In the genomic region with DNA sequence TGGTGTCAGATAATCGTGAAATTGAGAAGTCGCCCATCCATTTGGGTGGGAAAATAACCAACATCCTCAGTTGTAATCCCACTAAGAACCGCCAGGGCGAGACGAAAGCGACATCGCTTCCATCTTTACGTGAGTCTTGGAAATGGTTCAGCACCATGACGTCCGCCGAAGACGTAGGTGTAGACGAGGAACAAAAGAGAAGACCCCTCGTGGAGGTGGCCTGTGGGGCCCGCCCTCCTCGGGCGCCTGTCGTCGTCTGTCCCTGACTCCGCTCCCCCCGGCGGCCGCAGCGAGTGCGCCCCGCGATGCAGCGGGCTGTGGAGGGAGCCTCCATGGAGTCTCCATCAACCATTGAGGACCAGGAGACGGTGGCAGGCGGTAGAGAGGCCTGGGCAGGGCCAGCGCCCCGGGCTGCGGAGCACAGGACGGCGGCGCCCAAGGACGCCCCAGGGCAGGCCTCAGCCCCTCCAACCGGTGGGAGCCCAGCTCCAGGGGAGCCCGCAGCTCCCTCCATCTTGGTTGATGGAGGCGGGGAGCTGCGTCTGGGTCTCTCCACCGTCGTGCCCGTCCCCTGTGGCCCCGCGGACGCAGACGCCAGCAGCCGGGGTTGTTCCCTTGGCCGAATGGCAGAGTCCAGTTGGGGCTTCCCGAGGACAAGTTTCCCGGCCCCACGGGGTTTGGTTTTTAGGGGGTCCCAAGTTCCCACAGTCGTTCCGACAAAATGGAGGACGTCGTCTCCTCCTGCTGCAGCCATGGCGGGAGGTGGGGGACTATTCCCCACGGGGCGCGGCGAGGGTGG, we compare ENCODE assay signal across 8 cellular contexts.
A peak's percentile ranks its signal among the peaks of the same experiment; 100 is the strongest.
DNase-seq lines count a peak whose midpoint lies in the region; ATAC-seq and TF ChIP-seq lines count a peak whose summit lies in the region.

No MANE protein-coding gene starts in this region.

- no peaks in the 10 kb centered on the region for H3K9me3 ChIP-seq in mucosa of rectum (ENCODE audit: control insufficient read depth in 2 of 2, low read length in 2 of 2)

- H3K36me3 ChIP-seq in mucosa of rectum (ENCODE audit: control insufficient read depth in 2 of 2, insufficient read depth in 2 of 2, low read length in 2 of 2), result no peaks in the 10 kb centered on the region

- peak; percentile 16 for ATAC-seq in GM19023 (IDR thresholded peaks at IDR 0.05; ENCODE audit: unreplicated experiment)
- peak; percentile 25 for ATAC-seq in HG03457 (IDR thresholded peaks at IDR 0.05; ENCODE audit: unreplicated experiment)

- H3K27ac ChIP-seq in mucosa of rectum (ENCODE audit: low read depth in 2 of 2, low read length in 2 of 2), result peak overlapping the region; percentile 94

- H3K4me3 ChIP-seq in mucosa of rectum (ENCODE audit: low read length in 2 of 2), result peak overlapping the region; percentile 75 to 77

- no peaks in the 10 kb centered on the region for H3K27me3 ChIP-seq in mucosa of rectum (ENCODE audit: control insufficient read depth in 2 of 2, insufficient read depth in 2 of 2, low read length in 2 of 2)

- H3K9ac ChIP-seq in mucosa of rectum (ENCODE audit: low read depth in 1 of 2, low read length in 2 of 2), result peak overlapping the region; percentile 83 to 90

- TF ChIP-seq POLR2A in erythroblast (IDR thresholded peaks at IDR 0.05; ENCODE audit: low read length), result peak; percentile 73

- peaks cover 8 to 14% of the 10 kb centered on the region in 2 donors for H3K4me1 ChIP-seq in mucosa of rectum (ENCODE audit: control insufficient read depth in 2 of 2, insufficient read depth in 2 of 2, low read length in 2 of 2)

- DNase-seq in AG08396 (ENCODE audit: low spot score) (peak; percentile 36), NK-92 (lab: John Stamatoyannopoulos, UW; ENCODE audit: unreplicated experiment) (peak; percentile 59), activated T-cell treated with anti-CD3 and anti-CD28 coated beads for 4 hours (peak; percentile 79), erythroblast (lab: John Stamatoyannopoulos, UW) (peak; percentile 88 to 89)
- peak; percentile 56 to 65 for DNase-seq in stimulated activated CD8-positive, alpha-beta memory T cell treated with anti-CD3 and anti-CD28 coated beads, Interleukin-4, amount 100 ng/mL, for 1 hour (ENCODE audit: low read depth in 2 of 2, low spot score in 1 of 2)

Comparison
In these comparisons a context has a peak if more than half of its experiments do, and no peak if none do; other contexts are left out.
1. Peak in every context shown above with its lines: DNase-seq, ATAC-seq, H3K4me3 ChIP-seq and H3K27ac ChIP-seq.
2. DNase-seq: peak in every context shown above with its lines; median percentile 88 in erythroblast; 79 in activated T-cell treated with anti-CD3 and anti-CD28 coated beads for 4 hours; 60 in stimulated activated CD8-positive, alpha-beta memory T cell treated with anti-CD3 and anti-CD28 coated beads, Interleukin-4, amount 100 ng/mL, for 1 hour; 59 in NK-92; 36 in AG08396.